8 cellular contexts compared by ENCODE assay signal in the genomic region with DNA sequence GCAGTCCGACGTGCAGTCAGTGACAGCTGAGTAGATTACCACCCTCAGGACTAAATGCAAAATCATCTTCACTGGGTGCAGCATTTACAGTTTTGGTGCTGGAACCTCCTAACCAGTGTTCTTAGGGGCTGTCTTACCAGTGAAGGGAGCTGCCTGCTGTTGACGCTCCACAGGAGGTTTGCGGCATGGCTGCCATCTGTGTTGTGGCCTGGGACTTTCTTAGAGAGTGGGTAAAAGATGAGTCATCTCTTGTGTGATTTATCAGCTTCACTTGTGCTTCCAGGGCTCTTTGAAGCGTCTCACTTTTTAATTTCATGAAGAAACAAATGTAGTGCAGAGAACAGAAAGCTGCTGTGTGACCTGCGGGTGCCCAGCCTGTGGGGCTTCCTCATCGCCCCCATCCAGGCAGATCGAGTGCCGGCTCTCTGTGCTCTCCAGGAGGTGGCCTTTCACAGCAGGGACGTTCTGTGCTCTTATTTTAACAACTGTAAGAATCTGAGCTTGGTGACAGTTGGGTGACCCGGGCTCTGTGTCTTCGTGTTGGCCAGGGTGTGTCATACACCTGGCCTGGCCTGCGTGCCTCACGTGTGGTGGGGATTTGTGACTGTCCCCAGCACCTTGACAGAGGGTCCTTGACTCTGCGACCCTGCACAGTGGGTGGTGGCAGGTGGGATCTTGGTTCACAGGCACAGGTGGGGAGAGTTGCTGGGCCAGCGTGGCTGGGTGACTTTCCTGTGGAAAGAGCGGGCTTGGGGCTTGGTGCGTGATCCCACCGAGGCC. TPM values are rescaled to one million over a fixed set of nuclear protein-coding genes. Genes with fewer than 3 reads are reported as not detected.
DNase-seq lines count a peak whose midpoint lies in the region; ATAC-seq and TF ChIP-seq lines count a peak whose summit lies in the region.

No MANE protein-coding gene starts in this region.

- H3K27me3 ChIP-seq in BJ (ENCODE audit: control insufficient read depth, insufficient read depth, low read length): no peaks in the 10 kb centered on the region

- H3K27ac Mint-ChIP-seq in activated naive CD4-positive, alpha-beta T cell treated with anti-CD3 and anti-CD28 coated beads, Interleukin-2, amount 10 ng/mL, durations not matched to agents 7 days and 5 days: peak overlapping the region; percentile 99

- H3K4me3 Mint-ChIP-seq in activated naive CD4-positive, alpha-beta T cell treated with anti-CD3 and anti-CD28 coated beads, Interleukin-2, amount 10 ng/mL, durations not matched to agents 7 days and 5 days: peak overlapping the region; percentile 77

- peaks cover 25% of the 10 kb centered on the region for H3K36me3 Mint-ChIP-seq in activated naive CD4-positive, alpha-beta T cell treated with anti-CD3 and anti-CD28 coated beads, Interleukin-2, amount 10 ng/mL, durations not matched to agents 7 days and 5 days

- H3K9me3 Mint-ChIP-seq in activated naive CD4-positive, alpha-beta T cell treated with anti-CD3 and anti-CD28 coated beads, Interleukin-2, amount 10 ng/mL, durations not matched to agents 7 days and 5 days: no peaks in the 10 kb centered on the region

- no peak for TF ChIP-seq CTCF in BJ (IDR thresholded peaks at IDR 0.05; ENCODE audit: insufficient read depth, low read depth, low read length)

- H3K27me3 Mint-ChIP-seq in activated naive CD4-positive, alpha-beta T cell treated with anti-CD3 and anti-CD28 coated beads, Interleukin-2, amount 10 ng/mL, durations not matched to agents 7 days and 5 days: no peaks in the 10 kb centered on the region

- DNase-seq in BJ (ENCODE audit: low read depth): peak; percentile 66
- DNase-seq in SK-N-DZ (ENCODE audit: low spot score): peak; percentile 35
- peak; percentile 95 for DNase-seq in activated naive CD4-positive, alpha-beta T cell treated with anti-CD3 and anti-CD28 coated beads, Interleukin-2, amount 10 ng/mL, durations not matched to agents 7 days and 5 days
- DNase-seq in kidney glomerular epithelial cell (lab: John Stamatoyannopoulos, UW): peak; percentile 54
- peak; percentile 80 to 83 for DNase-seq in stimulated activated CD8-positive, alpha-beta memory T cell treated with anti-CD3 and anti-CD28 coated beads, Interleukin-15, amount 100 ng/mL, for 48 hours (ENCODE audit: low read depth in 2 of 2)
- DNase-seq in UCSD-AML1 (lab: John Stamatoyannopoulos, UW; ENCODE audit: unreplicated experiment): no peak

- H3K4me1 Mint-ChIP-seq in activated naive CD4-positive, alpha-beta T cell treated with anti-CD3 and anti-CD28 coated beads, Interleukin-2, amount 10 ng/mL, durations not matched to agents 7 days and 5 days: peaks cover 72% of the 10 kb centered on the region

- ATAC-seq in GM19328 (IDR thresholded peaks at IDR 0.05; ENCODE audit: unreplicated experiment): peak; percentile 81
- peak; percentile 76 for ATAC-seq in HG03432 (IDR thresholded peaks at IDR 0.05; ENCODE audit: unreplicated experiment)

- H3K36me3 ChIP-seq in BJ (ENCODE audit: control insufficient read depth, insufficient read depth, low read length): no peaks in the 10 kb centered on the region

- no peak overlapping the region for H3K4me3 ChIP-seq in BJ (ENCODE audit: low read depth, low read length)

- CTCF ChIA-PET in BJ (lab: Yijun Ruan, JAX): interaction anchor here (1.3 to 2.6 kb wide), 4 partner anchors 12 to 82 kb away, joined by 3 to 12 read pairs (median 5); partner anchors contain the start of gene ZNF750
- CTCF ChIA-PET in activated naive CD4-positive, alpha-beta T cell treated with anti-CD3 and anti-CD28 coated beads, Interleukin-2, amount 10 ng/mL, durations not matched to agents 7 days and 5 days (lab: Charles Lee): interaction anchor here (0.6 to 3.5 kb wide), 11 partner anchors 11 to 108 kb away, joined by 3 to 16 read pairs (median 4); no protein-coding TSS in a partner anchor

- POLR2A ChIA-PET in BJ (lab: Charles Lee): no interaction called here

RNA-seq across cellular contexts. Expression of gene ZNF750, which starts 24.3 kb away (rescaled TPM):
- not detected in 2 replicates for polyA plus RNA-seq in BJ (2011; rRNA removed)
- not detected in 2 replicates for polyA minus RNA-seq in BJ (2011; rRNA and poly(A)+ RNA removed)
- not detected in 2 replicates for polyA plus RNA-seq in SK-N-DZ (2014; cell fraction: cytosol; rRNA removed)
- not detected in 2 replicates for polyA plus RNA-seq in SK-N-DZ (2014; cell fraction: nucleus; rRNA removed)
